ENCODE assay signal across 8 cellular contexts in genomic region chr17:40093580-40094201, GRCh38. TPM values are rescaled to one million over a fixed set of nuclear protein-coding genes. Genes with fewer than 3 reads are reported as not detected.
DNase-seq lines count a peak whose midpoint lies in the region; ATAC-seq, FAIRE-seq and TF ChIP-seq lines count a peak whose summit lies in the region.
"Had no signal": no experiment of that assay in that cellular context is flagged by ENCODE, and none has a peak within 500 bp of the region (broad histone marks: within the 10 kb centered on the region; RNA-seq: fewer than 3 reads in every experiment).

No MANE protein-coding gene starts in this region.

- no peaks in the 10 kb centered on the region for H3K27me3 ChIP-seq in transverse colon

- no peak for TF ChIP-seq POLR2A in transverse colon (IDR thresholded peaks at IDR 0.05)

- H3K4me1 Mint-ChIP-seq in activated CD8-positive, alpha-beta memory T cell treated with anti-CD3 and anti-CD28 coated beads, Interleukin-2, amount 10 ng/mL, durations not matched to agents 7 days and 5 days: peaks cover 44% of the 10 kb centered on the region

- TF ChIP-seq EP300 in transverse colon (IDR thresholded peaks at IDR 0.05; ENCODE audit: low read depth): no peak

- in situ Hi-C loops in transverse colon (cut with MboI; ENCODE audit: low pct_ligation_motif_present in 1 of 4, low pct_unique_long_range_greater_than_20kb in 1 of 4, low sequenced_read_pairs in 3 of 4): no loop called here

- H3K9me3 Mint-ChIP-seq in activated CD8-positive, alpha-beta memory T cell treated with anti-CD3 and anti-CD28 coated beads, Interleukin-2, amount 10 ng/mL, durations not matched to agents 7 days and 5 days (ENCODE audit: low read depth): no peaks in the 10 kb centered on the region
- H3K9me3 Mint-ChIP-seq: IgD-negative memory B cell had no signal

- no peak overlapping the region for H3K9ac ChIP-seq in kidney (ENCODE audit: low read length in 2 of 2)

- H3K27me3 Mint-ChIP-seq in activated CD8-positive, alpha-beta memory T cell treated with anti-CD3 and anti-CD28 coated beads, Interleukin-2, amount 10 ng/mL, durations not matched to agents 7 days and 5 days: no peaks in the 10 kb centered on the region
- H3K27me3 Mint-ChIP-seq: IgD-negative memory B cell had no signal

- 60 to 74% methylated on average over 3 to 16 of the region's 16 CpGs for WGBS in transverse colon (ENCODE audit: low coverage in 1 of 2), 2 donors

- peak overlapping the region; percentile 19 to 68 for H3K27ac ChIP-seq in kidney (ENCODE audit: low read depth in 2 of 2, low read length in 2 of 2)
- peak overlapping the region; percentile 93 to 99 (median 96) for H3K27ac ChIP-seq in transverse colon

- intact Hi-C loops in kidney (cut with DNase I) (no loop called here), transverse colon (cut with DNase I; ENCODE audit: low total_unique reads) (no loop called here)

- H3K4me3 ChIP-seq in kidney (ENCODE audit: low read length in 2 of 2) (no peak overlapping the region), transverse colon (no peak overlapping the region)

- H3K36me3 Mint-ChIP-seq in activated CD8-positive, alpha-beta memory T cell treated with anti-CD3 and anti-CD28 coated beads, Interleukin-2, amount 10 ng/mL, durations not matched to agents 7 days and 5 days: peaks cover 28% of the 10 kb centered on the region

- H3K4me3 Mint-ChIP-seq in activated CD8-positive, alpha-beta memory T cell treated with anti-CD3 and anti-CD28 coated beads, Interleukin-2, amount 10 ng/mL, durations not matched to agents 7 days and 5 days: no peak overlapping the region
- H3K4me3 Mint-ChIP-seq: IgD-negative memory B cell had no signal

- TF ChIP-seq CTCF in kidney (IDR thresholded peaks at IDR 0.05; ENCODE audit: borderline replicate concordance, extremely low read depth, insufficient read depth) (no peak), transverse colon (IDR thresholded peaks at IDR 0.05) (no peak)

- peaks cover 46 to 55% of the 10 kb centered on the region in 2 donors for H3K4me1 ChIP-seq in kidney (ENCODE audit: control insufficient read depth in 1 of 2, insufficient read depth in 1 of 2, low read depth in 1 of 2, low read length in 2 of 2)
- peaks cover 47 to 75% (median 72%) of the 10 kb centered on the region in 4 donors for H3K4me1 ChIP-seq in transverse colon

- H3K27ac Mint-ChIP-seq in activated CD8-positive, alpha-beta memory T cell treated with anti-CD3 and anti-CD28 coated beads, Interleukin-2, amount 10 ng/mL, durations not matched to agents 7 days and 5 days: peak overlapping the region; percentile 13

- DNase-seq in activated CD8-positive, alpha-beta memory T cell treated with anti-CD3 and anti-CD28 coated beads, Interleukin-2, amount 10 ng/mL, durations not matched to agents 7 days and 5 days: no peak
- no peak for DNase-seq in activated CD8-positive, alpha-beta memory T cell treated with anti-CD3 and anti-CD28 coated beads for 24 hours
- no peak for DNase-seq in kidney
- no peak for DNase-seq in transverse colon
- DNase-seq in activated gamma-delta T cell treated with Interleukin-2 at 50 U/mL for 16 hours: no peak
- DNase-seq in HuH-7.5 (ENCODE audit: low spot score): no peak
- DNase-seq: effector CD8-positive, alpha-beta T cell had no signal

- H3K36me3 ChIP-seq in kidney (ENCODE audit: control insufficient read depth in 1 of 2, insufficient read depth in 2 of 2, low read length in 2 of 2) (peaks cover 26 to 48% of the 10 kb centered on the region in 2 donors), transverse colon (peaks cover 0 to 25% (median 7%) of the 10 kb centered on the region in 4 donors)

- H3K9me3 ChIP-seq in kidney (ENCODE audit: control insufficient read depth in 1 of 2, low read length in 2 of 2) (no peaks in the 10 kb centered on the region), transverse colon (no peaks in the 10 kb centered on the region)

- CTCF ChIA-PET in activated CD8-positive, alpha-beta memory T cell treated with anti-CD3 and anti-CD28 coated beads, Interleukin-2, amount 10 ng/mL, durations not matched to agents 7 days and 5 days (lab: Charles Lee): interaction anchor here (1.0 to 1.9 kb wide), 6 partner anchors 10 to 41 kb away, joined by 3 to 7 read pairs (median 4); no protein-coding TSS in a partner anchor

- no peak for ATAC-seq in activated CD8-positive, alpha-beta memory T cell treated with anti-CD3 and anti-CD28 coated beads, Interleukin-2, amount 10 ng/mL, durations not matched to agents 7 days and 5 days

- FAIRE-seq in kidney (lab: Jason Lieb, UNC): no peak

RNA-seq across cellular contexts. Expression of gene NR1D1, which starts 6.7 kb away (rescaled TPM):
- 1 to 10 TPM; 3.3 to 4.8 TPM for total RNA-seq in activated CD8-positive, alpha-beta memory T cell treated with anti-CD3 and anti-CD28 coated beads, Interleukin-2, amount 10 ng/mL, durations not matched to agents 7 days and 5 days
- total RNA-seq in kidney (30.8 TPM), transverse colon (10 to 100 TPM in 1 of 4 donors, 1 to 10 TPM in 3; 4.8 to 18.0 (median 7.3) TPM)
- polyA plus RNA-seq in kidney (ENCODE audit: insufficient read depth, low read depth, low replicate concordance): 7.1 TPM

RNA-seq across cellular contexts. Expression of gene MSL1, which starts 28.1 kb away (rescaled TPM):
- 10 to 100 TPM; 91.4 to 94.7 TPM for total RNA-seq in activated CD8-positive, alpha-beta memory T cell treated with anti-CD3 and anti-CD28 coated beads, Interleukin-2, amount 10 ng/mL, durations not matched to agents 7 days and 5 days
- total RNA-seq in kidney (75.4 TPM), transverse colon (100 to 1,000 TPM in 2 of 4 donors, 10 to 100 TPM in 2; 73.9 to 258 (median 90.6) TPM)
- 34.9 TPM for polyA plus RNA-seq in kidney (ENCODE audit: insufficient read depth, low read depth, low replicate concordance)

RNA-seq across cellular contexts. Expression of gene THRA, which starts 30.9 kb away (rescaled TPM):
- 1 to 10 TPM; 5.9 to 8.3 TPM for total RNA-seq in activated CD8-positive, alpha-beta memory T cell treated with anti-CD3 and anti-CD28 coated beads, Interleukin-2, amount 10 ng/mL, durations not matched to agents 7 days and 5 days
- total RNA-seq in kidney (63.9 TPM), transverse colon (10 to 100 TPM; 32.6 to 82.6 (median 58.6) TPM)
- polyA plus RNA-seq in kidney (ENCODE audit: insufficient read depth, low read depth, low replicate concordance): 40.8 TPM

RNA-seq across cellular contexts. Expression of gene MED24, which starts 39.5 kb away (rescaled TPM):
- total RNA-seq in activated CD8-positive, alpha-beta memory T cell treated with anti-CD3 and anti-CD28 coated beads, Interleukin-2, amount 10 ng/mL, durations not matched to agents 7 days and 5 days: 100 to 1,000 TPM in 1 of 2 experiments, 10 to 100 TPM in 1; 98.0 to 107 TPM
- total RNA-seq in kidney (66.3 TPM), transverse colon (100 to 1,000 TPM in 2 of 4 donors, 10 to 100 TPM in 2; 64.3 to 294 (median 112) TPM)
- polyA plus RNA-seq in kidney (ENCODE audit: insufficient read depth, low read depth, low replicate concordance): 53.7 TPM

RNA-seq across cellular contexts. Expression of gene CASC3, which starts 46.6 kb away (rescaled TPM):
- total RNA-seq in activated CD8-positive, alpha-beta memory T cell treated with anti-CD3 and anti-CD28 coated beads, Interleukin-2, amount 10 ng/mL, durations not matched to agents 7 days and 5 days: 10 to 100 TPM; 89.8 to 90.5 TPM
- total RNA-seq in kidney (90.8 TPM), transverse colon (10 to 100 TPM; 41.8 to 65.1 (median 51.0) TPM)
- polyA plus RNA-seq in kidney (ENCODE audit: insufficient read depth, low read depth, low replicate concordance): 32.2 TPM
